In genomic region chr7:99472561-99473314, GRCh38 we compare ENCODE assay signal across 8 cellular contexts. TPM values are rescaled to one million over a fixed set of nuclear protein-coding genes. Genes with fewer than 3 reads are reported as not detected.
A peak's percentile ranks its signal among the peaks of the same experiment; 100 is the strongest.
DNase-seq lines count a peak whose midpoint lies in the region; ATAC-seq and TF ChIP-seq lines count a peak whose summit lies in the region.

ZNF789 (plus strand) TSS chr7:99472890; CDS start chr7:99476457, 3,567 bp downstream.

- no peak for TF ChIP-seq CTCF in DOHH2 (IDR thresholded peaks at IDR 0.05; ENCODE audit: low read depth, low read length, poor library complexity, severe bottlenecking)
- TF ChIP-seq CTCF in GM23338 (conservative IDR thresholded peaks at IDR 0.05; ENCODE audit: low read depth in 2 of 2) = no peak

- peak within 1 kb of the TSS; percentile 61 for H2AFZ ChIP-seq in GM23338

- H3F3A ChIP-seq in DOHH2 (ENCODE audit: control insufficient read depth, insufficient read depth) (peaks cover 2% of the 10 kb centered on the region; the same call in 1 of the 2 replicates), GM23338 (replicated peaks; ENCODE audit: low read depth) (0 out of 2 replicates have a peak, but pooled peaks cover 7% of the 10 kb centered on the region)

- H3K4me3 ChIP-seq in DOHH2 (ENCODE audit: low read length) (peak within 1 kb of the TSS; percentile 82), GM23338 (peak within 1 kb of the TSS; percentile 95)

- DNase-seq in GM23338 (ENCODE audit: low spot score) (peak; percentile 99), LHCN-M2 (ENCODE audit: low read depth) (peak; percentile 97), RPMI8226 (peak; percentile 99), fibroblast of gingiva (ENCODE audit: low read depth) (peak; percentile 96), naive B cell (peak; percentile 95)
- DNase-seq in activated T-helper 1 cell treated with anti-CD3 and anti-CD28 coated beads, Interleukin-2, amount 50 U/mL, for 16 hours (ENCODE audit: low read depth in 1 of 2, low spot score in 1 of 2) = peak; percentile 97

- peaks cover 13% of the 10 kb centered on the region for H3K27me3 Mint-ChIP-seq in GM23338 (ENCODE audit: insufficient read depth, low read depth, poor library complexity)
- peaks cover 0 to 4% (median 0%) of the 10 kb centered on the region in 3 donors for H3K27me3 Mint-ChIP-seq in naive B cell
- H3K27me3 Mint-ChIP-seq in stimulated activated memory B cell treated with anti-CD40 and anti-IgM and Interleukin-4, amounts not matched to agents 10 μg/mL and 1 μg/mL and 100 μg/mL, for 72 hours = no peaks in the 10 kb centered on the region

- peaks cover 2% of the 10 kb centered on the region; the same call in 1 of the 3 replicates for H3K9me3 Mint-ChIP-seq in GM23338
- H3K9me3 Mint-ChIP-seq in naive B cell = no peaks in the 10 kb centered on the region
- H3K9me3 Mint-ChIP-seq in stimulated activated memory B cell treated with anti-CD40 and anti-IgM and Interleukin-4, amounts not matched to agents 10 μg/mL and 1 μg/mL and 100 μg/mL, for 72 hours = no peaks in the 10 kb centered on the region

- H3K4me1 ChIP-seq in DOHH2 (ENCODE audit: control insufficient read depth, low read length) (peaks cover 20% of the 10 kb centered on the region), GM23338 (ENCODE audit: insufficient read depth) (peaks cover 13% of the 10 kb centered on the region)

- H3K4me1 Mint-ChIP-seq in GM23338 = peaks cover 9% of the 10 kb centered on the region; the same call in 2 of the 3 replicates
- peaks cover 32 to 41% (median 34%) of the 10 kb centered on the region in 3 donors for H3K4me1 Mint-ChIP-seq in naive B cell
- H3K4me1 Mint-ChIP-seq in stimulated activated memory B cell treated with anti-CD40 and anti-IgM and Interleukin-4, amounts not matched to agents 10 μg/mL and 1 μg/mL and 100 μg/mL, for 72 hours = peaks cover 37% of the 10 kb centered on the region

- ATAC-seq in GM23338 (peak; percentile 96), naive B cell (ENCODE audit: low read depth in 2 of 2) (peak; percentile 96)
- peak; percentile 100 for ATAC-seq in stimulated activated memory B cell treated with anti-CD40 and anti-IgM and Interleukin-4, amounts not matched to agents 10 μg/mL and 1 μg/mL and 100 μg/mL, for 72 hours

- H4K20me1 ChIP-seq in DOHH2 (ENCODE audit: control insufficient read depth, insufficient read depth, low read depth, low read length) (peaks cover 10% of the 10 kb centered on the region), GM23338 (replicated peaks; ENCODE audit: insufficient read depth) (peaks cover 6% of the 10 kb centered on the region)

- peak within 1 kb of the TSS; percentile 69 for H3K4me2 ChIP-seq in DOHH2 (ENCODE audit: low read length)
- H3K4me2 ChIP-seq in GM23338 = peak within 1 kb of the TSS; percentile 96

- H3K9me2 ChIP-seq in DOHH2 (replicated peaks; ENCODE audit: control insufficient read depth, low read length) (no peaks in the 10 kb centered on the region), GM23338 (ENCODE audit: insufficient read depth) (no peaks in the 10 kb centered on the region)

- H3K27me3 ChIP-seq in DOHH2 (ENCODE audit: control insufficient read depth, low read length) = no peaks in the 10 kb centered on the region
- no peaks in the 10 kb centered on the region for H3K27me3 ChIP-seq in GM23338 (ENCODE audit: insufficient read depth)

- peak within 1 kb of the TSS; percentile 84 for H3K27ac ChIP-seq in DOHH2 (ENCODE audit: low read depth, low read length)
- H3K27ac ChIP-seq in GM23338 (ENCODE audit: low read depth) = peak within 1 kb of the TSS; percentile 94

- H3K4me3 Mint-ChIP-seq in GM23338 (peak within 1 kb of the TSS; percentile 97), naive B cell (peak within 1 kb of the TSS; percentile 93 to 99 (median 98))
- H3K4me3 Mint-ChIP-seq in stimulated activated memory B cell treated with anti-CD40 and anti-IgM and Interleukin-4, amounts not matched to agents 10 μg/mL and 1 μg/mL and 100 μg/mL, for 72 hours = peak within 1 kb of the TSS; percentile 99

- H3K9me3 ChIP-seq in DOHH2 (ENCODE audit: control insufficient read depth, insufficient read depth, low read length) = no peaks in the 10 kb centered on the region

- H3K36me3 ChIP-seq in DOHH2 (ENCODE audit: control insufficient read depth, low read length) (peaks cover 36% of the 10 kb centered on the region), GM23338 (ENCODE audit: insufficient read depth) (no peaks in the 10 kb centered on the region)

- H3K36me3 Mint-ChIP-seq in GM23338 (ENCODE audit: low read depth) (peaks cover 8% of the 10 kb centered on the region), naive B cell (peaks cover 0 to 8% of the 10 kb centered on the region in 2 donors)
- peaks cover 6% of the 10 kb centered on the region for H3K36me3 Mint-ChIP-seq in stimulated activated memory B cell treated with anti-CD40 and anti-IgM and Interleukin-4, amounts not matched to agents 10 μg/mL and 1 μg/mL and 100 μg/mL, for 72 hours

- H3K79me2 ChIP-seq in DOHH2 (ENCODE audit: control insufficient read depth, low read length) (peaks cover 50% of the 10 kb centered on the region), GM23338 (replicated peaks; ENCODE audit: insufficient read depth) (peaks cover 49% of the 10 kb centered on the region)

- H3K27ac Mint-ChIP-seq in GM23338 = peak within 1 kb of the TSS; percentile 97
- peak within 1 kb of the TSS; percentile 94 to 98 (median 96) for H3K27ac Mint-ChIP-seq in naive B cell
- H3K27ac Mint-ChIP-seq in stimulated activated memory B cell treated with anti-CD40 and anti-IgM and Interleukin-4, amounts not matched to agents 10 μg/mL and 1 μg/mL and 100 μg/mL, for 72 hours = peak within 1 kb of the TSS; percentile 91

TF ChIP-seq in GM23338, 12 proteins besides CTCF, POLR2A, EP300 and RAD21 (continues in another document):
- TF ChIP-seq ETS1 (IDR thresholded peaks at IDR 0.05) = peak; percentile 62; the same call in 1 of the 2 replicates
- peak; percentile 18; the same call in 1 of the 2 replicates for TF ChIP-seq NANOG (IDR thresholded peaks at IDR 0.05; ENCODE audit: borderline replicate concordance)
- TF ChIP-seq POLR2AphosphoS5 (IDR thresholded peaks at IDR 0.05; ENCODE audit: low read depth) = peak; percentile 79

RNA-seq across cellular contexts. Expression of gene ZNF789, which starts in this region (rescaled TPM):
- 13.8 and 14.2 TPM in 2 replicates for total RNA-seq in GM23338 (2014; rRNA removed; shearing (Covaris generic))
- polyA plus RNA-seq in GM23338 (2016; fragmentation: Nextera tagmentation; extraction: Ambion mirVana) (9.0 and 11.2 TPM in 2 replicates), naive B cell (ENCODE audit: low read depth in 6 of 6) (1 to 10 TPM; 6.3 to 9.4 (median 7.0) TPM)
- total RNA-seq in LHCN-M2 (2014; rRNA removed) = 5.1 and 8.4 TPM in 2 replicates
- polyA plus RNA-seq in LHCN-M2 (2012) = 9.4 TPM

Comparison
In these comparisons a context has a peak if more than half of its experiments do, and no peak if none do; other contexts are left out.
1. Peak in every context shown above with its lines: DNase-seq, ATAC-seq, H3K4me3 ChIP-seq and H3K27ac ChIP-seq.